ENCODE assay signal across 8 cellular contexts in the genomic region with DNA sequence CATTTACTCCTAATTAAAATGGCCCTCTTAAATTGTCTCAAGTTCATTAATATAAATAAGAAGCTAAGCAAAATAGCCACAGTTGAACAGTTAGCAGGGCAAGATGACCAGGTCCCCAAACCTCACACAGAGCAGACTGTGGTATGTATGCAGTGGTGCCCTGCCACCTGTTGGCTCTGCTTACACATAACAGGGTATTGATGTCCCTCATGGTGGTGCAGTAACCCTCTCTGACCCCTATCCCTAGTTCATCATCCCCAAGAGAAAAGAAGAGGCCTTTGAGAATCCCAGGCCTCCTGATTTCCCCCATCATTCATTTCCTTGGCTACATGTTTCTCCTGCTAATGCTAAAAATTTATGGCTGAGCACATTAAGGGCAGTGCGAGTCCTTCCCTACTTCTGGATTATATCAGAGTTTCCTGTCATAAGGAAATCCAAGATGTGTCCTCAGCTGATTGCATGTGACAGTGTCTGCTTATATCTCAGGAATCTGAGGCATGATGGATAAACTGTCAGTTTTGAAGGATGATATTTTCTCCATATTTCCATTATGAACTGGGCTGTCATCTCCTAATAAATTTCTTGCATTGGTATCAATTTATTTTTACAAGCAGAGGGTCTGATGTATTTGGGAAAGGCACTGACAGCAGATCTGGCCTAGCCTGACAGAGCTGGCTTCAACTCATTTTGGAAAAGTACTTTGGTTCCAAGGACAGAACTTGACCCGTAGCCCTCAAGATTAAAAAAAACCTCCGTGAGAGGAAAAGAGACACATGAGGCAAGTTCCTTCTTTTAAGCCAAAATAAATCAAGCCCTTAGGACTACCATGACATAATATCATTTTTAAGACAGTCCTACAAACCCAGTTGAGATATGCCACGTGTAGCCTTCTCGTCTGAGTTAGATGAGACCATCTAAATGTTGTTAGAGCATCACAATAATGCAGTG.
DNase-seq lines count a peak whose midpoint lies in the region; ATAC-seq and TF ChIP-seq lines count a peak whose summit lies in the region.

No MANE protein-coding gene starts in this region.

- H3K4me3 ChIP-seq in AG04450 (ENCODE audit: low read depth, low read length) (no peak overlapping the region), GM12875 (ENCODE audit: low read depth, low read length) (no peak overlapping the region), hepatocyte (no peak overlapping the region)

- H3K9me3 ChIP-seq in AG04450 (ENCODE audit: control insufficient read depth, insufficient read depth, low read length), result peaks cover 17% of the 10 kb centered on the region
- no peaks in the 10 kb centered on the region for H3K9me3 ChIP-seq in hepatocyte (ENCODE audit: low read depth)

- WGBS in hepatocyte (ENCODE audit: low lambda C conversion rate, missing lambda C conversion rate), result 80% methylated on average over 5 of the region's 5 CpGs

- CTCF ChIA-PET in AG04450 (lab: Charles Lee), result interaction anchor here (1.4 to 1.7 kb wide), 2 partner anchors 9 to 12 kb away, joined by 4 to 8 read pairs; no protein-coding TSS in a partner anchor

- TF ChIP-seq CTCF in AG04450 (IDR thresholded peaks at IDR 0.05; ENCODE audit: low read depth, low read length) (peak; percentile 47; the same call in 1 of the 2 replicates), GM12875 (IDR thresholded peaks at IDR 0.05; ENCODE audit: borderline replicate concordance, insufficient read depth, low read depth, low read length) (peak; percentile 57), hepatocyte (IDR thresholded peaks at IDR 0.05; ENCODE audit: poor library complexity) (peak; percentile 48)

- H3K9me2 ChIP-seq in hepatocyte (replicated peaks; ENCODE audit: insufficient read depth), result no peaks in the 10 kb centered on the region

- no peak overlapping the region for H3K4me2 ChIP-seq in hepatocyte

- H3K79me2 ChIP-seq in hepatocyte, result no peaks in the 10 kb centered on the region

- ATAC-seq in HG03378 (IDR thresholded peaks at IDR 0.05; ENCODE audit: unreplicated experiment) (peak; percentile 66), GM21619 (IDR thresholded peaks at IDR 0.05; ENCODE audit: unreplicated experiment) (no peak)

- H3K4me1 ChIP-seq in hepatocyte (ENCODE audit: insufficient read depth), result peaks cover 28% of the 10 kb centered on the region

- no peaks in the 10 kb centered on the region for H3K36me3 ChIP-seq in hepatocyte (replicated peaks; ENCODE audit: insufficient read depth, low read depth)

- POLR2A ChIA-PET in AG04450 (lab: Yijun Ruan, JAX), result no interaction called here

- H3K27me3 ChIP-seq in AG04450 (ENCODE audit: control insufficient read depth, insufficient read depth, low read length) (no peaks in the 10 kb centered on the region), hepatocyte (no peaks in the 10 kb centered on the region)

- H4K20me1 ChIP-seq in hepatocyte (ENCODE audit: insufficient read depth, poor library complexity, severe bottlenecking), result no peaks in the 10 kb centered on the region

- DNase-seq in AG04450 (ENCODE audit: low read depth, low spot score) (no peak), SK-N-DZ (ENCODE audit: low spot score) (peak; percentile 83), hepatocyte (ENCODE audit: low spot score) (peak; percentile 56), cerebellar nuclear complex (lab: John Stamatoyannopoulos, UW) (no peak)
- DNase-seq in NK-92 treated with Interleukin-12 subunit alpha and Interleukin-12 subunit beta, amount 100 ng/mL, for 24 hours (lab: John Stamatoyannopoulos, UW), result no peak

- no peak overlapping the region for H2AFZ ChIP-seq in hepatocyte

- H3K27ac ChIP-seq in AG04450 (ENCODE audit: low read depth, low read length) (no peak overlapping the region), hepatocyte (no peak overlapping the region)

Comparison
In these comparisons a context has a peak if more than half of its experiments do, and no peak if none do; other contexts are left out.
1. DNase-seq: peak in SK-N-DZ (single experiment) and hepatocyte (single experiment); none in AG04450 (single experiment), NK-92 treated with Interleukin-12 subunit alpha and Interleukin-12 subunit beta, amount 100 ng/mL, for 24 hours (single experiment) and cerebellar nuclear complex (0 of 2).
2. Peak in every context shown above with its lines, with median percentiles within 50 percentile points of each other: CTCF ChIP-seq.